1 cellular context compared by ENCODE assay signal in the genomic region with DNA sequence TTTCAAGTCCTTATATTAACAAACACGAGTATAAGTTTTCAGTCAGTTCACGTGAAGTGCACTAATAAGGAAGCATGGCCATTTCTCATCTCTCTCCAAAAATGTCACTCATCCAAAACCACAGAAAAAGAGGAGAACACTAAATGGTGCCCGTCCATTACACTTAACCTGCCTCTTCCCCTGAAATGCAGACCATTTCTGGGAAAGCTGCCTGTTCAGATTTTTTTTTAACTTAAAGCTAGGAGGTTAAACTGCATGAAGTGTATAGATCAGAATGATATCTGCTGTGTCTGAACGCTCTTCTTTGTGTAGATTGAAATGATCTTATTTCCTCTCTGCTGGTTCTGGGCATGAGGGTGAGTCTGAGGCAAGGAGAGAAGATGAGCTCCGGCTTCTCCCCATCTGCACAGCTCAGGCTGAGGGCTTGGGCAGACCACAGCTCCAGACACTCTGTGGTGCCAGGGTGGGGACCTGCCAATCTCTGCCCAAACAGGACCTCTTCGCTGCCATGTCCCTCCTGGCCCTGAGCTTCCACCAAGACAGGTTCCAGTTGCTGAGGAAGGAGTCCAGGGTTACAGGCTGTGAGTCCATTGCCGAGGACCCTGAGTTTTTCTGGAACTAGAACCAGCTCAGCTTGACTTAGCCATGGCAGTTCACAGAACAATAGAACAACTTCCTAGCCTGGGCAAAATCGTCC.
TF ChIP-seq lines count a peak whose summit lies in the region.

No MANE protein-coding gene starts in this region.

TF ChIP-seq in SK-N-SH, 30 proteins besides CTCF, POLR2A, EP300 and RAD21 (continued from another document):
- TF ChIP-seq, protein P1, sequence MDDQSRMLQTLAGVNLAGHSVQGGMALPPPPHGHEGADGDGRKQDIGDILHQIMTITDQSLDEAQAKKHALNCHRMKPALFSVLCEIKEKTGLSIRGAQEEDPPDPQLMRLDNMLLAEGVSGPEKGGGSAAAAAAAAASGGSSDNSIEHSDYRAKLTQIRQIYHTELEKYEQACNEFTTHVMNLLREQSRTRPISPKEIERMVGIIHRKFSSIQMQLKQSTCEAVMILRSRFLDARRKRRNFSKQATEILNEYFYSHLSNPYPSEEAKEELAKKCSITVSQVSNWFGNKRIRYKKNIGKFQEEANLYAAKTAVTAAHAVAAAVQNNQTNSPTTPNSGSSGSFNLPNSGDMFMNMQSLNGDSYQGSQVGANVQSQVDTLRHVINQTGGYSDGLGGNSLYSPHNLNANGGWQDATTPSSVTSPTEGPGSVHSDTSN (IDR thresholded peaks at IDR 0.05), result no peak
- TF ChIP-seq NRF1 (IDR thresholded peaks at IDR 0.05; ENCODE audit: low read depth, low read length), result no peak
- no peak for TF ChIP-seq GABPA (IDR thresholded peaks at IDR 0.05; ENCODE audit: low read depth)
- no peak for TF ChIP-seq SMC3 (IDR thresholded peaks at IDR 0.05; ENCODE audit: low read depth, low read length)
- TF ChIP-seq FOXJ3 (CRISPR knock-in tag; IDR thresholded peaks at IDR 0.05), result no peak
- no peak for TF ChIP-seq TCF12 (IDR thresholded peaks at IDR 0.05)
- TF ChIP-seq POLR2AphosphoS5 (IDR thresholded peaks at IDR 0.05; ENCODE audit: low read depth, low read length), result no peak
- no peak for TF ChIP-seq RFX5 (IDR thresholded peaks at IDR 0.05; ENCODE audit: low read length)
- TF ChIP-seq JUND (IDR thresholded peaks at IDR 0.05), result no peak
